22 cellular contexts compared by ENCODE assay signal in the genomic region with DNA sequence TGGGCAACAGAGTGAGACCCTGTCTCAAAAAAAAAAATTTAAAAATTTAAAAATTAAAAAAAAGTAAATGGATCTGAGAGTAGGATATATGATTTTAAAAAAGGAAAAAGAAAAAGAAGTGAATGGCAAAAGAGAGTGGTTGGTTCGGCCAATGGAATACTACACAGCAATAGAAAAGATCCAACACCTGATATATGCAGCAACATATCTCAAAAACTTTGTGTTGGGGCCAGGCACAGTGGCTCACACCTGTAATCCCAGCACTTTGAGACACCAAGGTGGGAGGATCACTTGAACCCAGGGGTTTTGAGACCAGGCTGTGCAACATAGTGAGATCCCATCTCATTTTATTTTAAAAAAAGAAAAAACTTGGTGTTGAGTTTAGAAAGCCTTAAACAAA. TPM values are rescaled to one million over a fixed set of nuclear protein-coding genes. Genes with fewer than 3 reads are reported as not detected.
"Had no signal": no experiment of that assay in that cellular context is flagged by ENCODE, and none has a peak within 500 bp of the region (broad histone marks: within the 10 kb centered on the region; RNA-seq: fewer than 3 reads in every experiment).

No MANE protein-coding gene starts in this region.

- FAIRE-seq: colon had no signal

- H3K4me3 Mint-ChIP-seq: activated B cell treated with CpG ODN at 0.5 μM for 24 hours; activated CD8-positive, alpha-beta T cell treated with anti-CD3 and anti-CD28 coated beads for 36 hours; activated naive CD4-positive, alpha-beta T cell treated with anti-CD3 and anti-CD28 coated beads for 36 hours; endodermal cell; nephron progenitor cell had no signal

- H3K9me3 Mint-ChIP-seq: activated B cell treated with CpG ODN at 0.5 μM for 24 hours; activated CD8-positive, alpha-beta T cell treated with anti-CD3 and anti-CD28 coated beads for 36 hours; activated naive CD4-positive, alpha-beta T cell treated with anti-CD3 and anti-CD28 coated beads for 36 hours; nephron progenitor cell had no signal

- H3K4me3 ChIP-seq: body of pancreas, lower lobe of right lung, transverse colon had no signal

- H3K36me3 ChIP-seq: lower lobe of right lung, transverse colon had no signal

- H3K9me3 ChIP-seq: body of pancreas, lower lobe of right lung, transverse colon had no signal

- H3K27me3 ChIP-seq: transverse colon had no signal

- ATAC-seq: activated CD8-positive, alpha-beta T cell treated with anti-CD3 and anti-CD28 coated beads for 36 hours; body of pancreas; lower lobe of right lung; stimulated activated naive CD8-positive, alpha-beta T cell treated with anti-CD3 and anti-CD28 coated beads, Interleukin-15, Interleukin-2, amounts not matched to agents 100 U/mL and 50 U/mL, for 24 hours had no signal

- H3K27me3 Mint-ChIP-seq: activated CD8-positive, alpha-beta T cell treated with anti-CD3 and anti-CD28 coated beads for 36 hours had no signal

- H3K27ac Mint-ChIP-seq: activated B cell treated with CpG ODN at 0.5 μM for 24 hours; activated naive CD4-positive, alpha-beta T cell treated with anti-CD3 and anti-CD28 coated beads for 36 hours; endodermal cell; nephron progenitor cell had no signal

- H3K27ac ChIP-seq: body of pancreas, lower lobe of right lung, transverse colon had no signal

- H3K4me1 Mint-ChIP-seq: endodermal cell had no signal

- DNase-seq: activated B cell treated with CpG ODN at 0.5 μM for 24 hours; activated CD4-positive, alpha-beta T cell treated with anti-CD3 and anti-CD28 coated beads for 4 hours; activated CD8-positive, alpha-beta T cell treated with anti-CD3 and anti-CD28 coated beads for 36 hours; activated naive CD4-positive, alpha-beta T cell treated with anti-CD3 and anti-CD28 coated beads for 36 hours; activated T-cell treated with anti-CD3 and anti-CD28 coated beads, Interleukin-2, amount 50 U/mL, for 1 hour; body of pancreas; caudate nucleus; endodermal cell; foreskin melanocyte; hypothalamus; islet precursor cell; lower lobe of right lung; nephron progenitor cell; occipital lobe; posterior cingulate gyrus; stimulated activated naive CD8-positive, alpha-beta T cell treated with anti-CD3 and anti-CD28 coated beads, Interleukin-15, Interleukin-2, amounts not matched to agents 100 U/mL and 50 U/mL, for 24 hours; substantia nigra; transverse colon had no signal

RNA-seq across cellular contexts. Expression of gene LYPD3, which starts 1.4 kb away (rescaled TPM):
- total RNA-seq: activated B cell treated with CpG ODN at 0.5 μM for 24 hours, occipital lobe had no signal

RNA-seq across cellular contexts. Expression of gene TEX101, which starts 52.1 kb away (rescaled TPM):
- total RNA-seq: activated B cell treated with CpG ODN at 0.5 μM for 24 hours; activated CD8-positive, alpha-beta T cell treated with anti-CD3 and anti-CD28 coated beads for 36 hours; activated naive CD4-positive, alpha-beta T cell treated with anti-CD3 and anti-CD28 coated beads for 36 hours; body of pancreas; epithelial cell of proximal tubule; lower lobe of right lung; mesenteric fat pad; occipital lobe; renal cortical epithelial cell; transverse colon had no signal
